In the genomic region with DNA sequence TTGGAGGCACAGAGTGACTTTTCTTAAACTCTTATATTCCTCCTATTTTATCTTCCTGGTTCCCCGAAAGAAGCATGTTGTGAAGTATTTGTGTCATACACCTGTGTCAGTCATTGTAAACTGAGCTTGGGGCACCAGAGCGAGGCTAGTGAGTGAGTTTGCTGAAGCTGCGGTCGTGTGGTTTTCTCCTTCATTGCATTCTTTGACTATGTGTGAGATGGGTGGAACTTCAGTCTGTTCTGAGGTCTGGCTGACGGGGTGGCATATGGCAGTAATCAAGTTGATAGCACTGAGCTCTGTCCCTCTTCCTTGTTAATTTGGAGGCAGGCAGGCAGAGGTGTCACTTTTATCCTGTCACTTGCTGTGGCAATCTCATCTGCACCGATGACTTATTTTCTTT, we compare ENCODE assay signal across 8 cellular contexts. TPM values are rescaled to one million over a fixed set of nuclear protein-coding genes. Genes with fewer than 3 reads are reported as not detected.
DNase-seq lines count a peak whose midpoint lies in the region; ATAC-seq and TF ChIP-seq lines count a peak whose summit lies in the region.

No MANE protein-coding gene starts in this region.

- no peak overlapping the region for H3K27ac Mint-ChIP-seq in activated T-helper 1 cell treated with anti-CD3 and anti-CD28 coated beads, Interleukin-12 subunit alpha, Interleukin-12 subunit beta, Interleukin-2, Interleukin-4 antibody, amounts not matched to agents 30 ng/mL and 10 ng/mL and 1 ng/mL, durations not matched to agents 14 hours and 24 hours and 36 hours

- TF ChIP-seq POLR2A in gastrocnemius medialis (IDR thresholded peaks at IDR 0.05), result no peak

- H3K9me3 ChIP-seq in right cardiac atrium (ENCODE audit: control insufficient read depth, low read length) (no peaks in the 10 kb centered on the region), gastrocnemius medialis (no peaks in the 10 kb centered on the region)

- no peaks in the 10 kb centered on the region for H3K36me3 ChIP-seq in gastrocnemius medialis

- no peaks in the 10 kb centered on the region for H3K27me3 Mint-ChIP-seq in activated T-helper 1 cell treated with anti-CD3 and anti-CD28 coated beads, Interleukin-12 subunit alpha, Interleukin-12 subunit beta, Interleukin-2, Interleukin-4 antibody, amounts not matched to agents 30 ng/mL and 10 ng/mL and 1 ng/mL, durations not matched to agents 14 hours and 24 hours and 36 hours (ENCODE audit: insufficient read depth)

- H3K27me3 ChIP-seq in right cardiac atrium (ENCODE audit: control insufficient read depth, insufficient read depth) (no peaks in the 10 kb centered on the region), gastrocnemius medialis (no peaks in the 10 kb centered on the region)

- no peak overlapping the region for H3K4me3 Mint-ChIP-seq in activated T-helper 1 cell treated with anti-CD3 and anti-CD28 coated beads, Interleukin-12 subunit alpha, Interleukin-12 subunit beta, Interleukin-2, Interleukin-4 antibody, amounts not matched to agents 30 ng/mL and 10 ng/mL and 1 ng/mL, durations not matched to agents 14 hours and 24 hours and 36 hours

- peaks cover 65% of the 10 kb centered on the region for H3K4me1 Mint-ChIP-seq in activated T-helper 1 cell treated with anti-CD3 and anti-CD28 coated beads, Interleukin-12 subunit alpha, Interleukin-12 subunit beta, Interleukin-2, Interleukin-4 antibody, amounts not matched to agents 30 ng/mL and 10 ng/mL and 1 ng/mL, durations not matched to agents 14 hours and 24 hours and 36 hours (ENCODE audit: low read depth)

- H3K27ac ChIP-seq in right cardiac atrium (ENCODE audit: low read length) (no peak overlapping the region), gastrocnemius medialis (no peak overlapping the region)

- intact Hi-C loops in right cardiac atrium (cut with DNase I), result no loop called here
- intact Hi-C loops in gastrocnemius medialis (cut with DNase I; ENCODE audit: low total_unique reads), result loop anchor here (10.0 kb wide), 2 partner anchors 106 to 274 kb away; partner anchors contain the start of genes GLB1L2 and IGSF9B
- intact Hi-C loops in activated T-helper 1 cell treated with anti-CD3 and anti-CD28 coated beads, Interleukin-12 subunit alpha, Interleukin-12 subunit beta, Interleukin-2, Interleukin-4 antibody, amounts not matched to agents 30 ng/mL and 10 ng/mL and 1 ng/mL, durations not matched to agents 14 hours and 24 hours and 36 hours (cut with micrococcal nuclease), result no loop called here

- H3K4me3 ChIP-seq in right cardiac atrium (ENCODE audit: low read length), result no peak overlapping the region
- no peak overlapping the region for H3K4me3 ChIP-seq in gastrocnemius medialis

- WGBS in right cardiac atrium, result 84% methylated on average over 6 of the region's 6 CpGs

- ATAC-seq in GM19324 (IDR thresholded peaks at IDR 0.05; ENCODE audit: low FRiP score, unreplicated experiment) (peak; percentile 38), HG03097 (IDR thresholded peaks at IDR 0.05; ENCODE audit: low FRiP score, unreplicated experiment) (peak; percentile 46), right cardiac atrium (no peak), gastrocnemius medialis (no peak)

- no peak for TF ChIP-seq CTCF in gastrocnemius medialis (IDR thresholded peaks at IDR 0.05 in 4 of 5, conservative IDR thresholded peaks at IDR 0.05 in 1 of 5)

- DNase-seq in Daoy (ENCODE audit: low read depth) (peak; percentile 80), astrocyte of the hippocampus (ENCODE audit: low read depth, low spot score) (peak; percentile 49), cortex of kidney (lab: John Stamatoyannopoulos, UW) (no peak), right cardiac atrium (no peak), gastrocnemius medialis (no peak)
- no peak for DNase-seq in activated T-helper 1 cell treated with anti-CD3 and anti-CD28 coated beads, Interleukin-12 subunit alpha, Interleukin-12 subunit beta, Interleukin-2, Interleukin-4 antibody, amounts not matched to agents 30 ng/mL and 10 ng/mL and 1 ng/mL, durations not matched to agents 14 hours and 24 hours and 36 hours (ENCODE audit: low spot score)

- H3K36me3 Mint-ChIP-seq in activated T-helper 1 cell treated with anti-CD3 and anti-CD28 coated beads, Interleukin-12 subunit alpha, Interleukin-12 subunit beta, Interleukin-2, Interleukin-4 antibody, amounts not matched to agents 30 ng/mL and 10 ng/mL and 1 ng/mL, durations not matched to agents 14 hours and 24 hours and 36 hours (ENCODE audit: low read depth), result peaks cover 13% of the 10 kb centered on the region

- H3K9me3 Mint-ChIP-seq in activated T-helper 1 cell treated with anti-CD3 and anti-CD28 coated beads, Interleukin-12 subunit alpha, Interleukin-12 subunit beta, Interleukin-2, Interleukin-4 antibody, amounts not matched to agents 30 ng/mL and 10 ng/mL and 1 ng/mL, durations not matched to agents 14 hours and 24 hours and 36 hours, result no peaks in the 10 kb centered on the region

- peaks cover 10% of the 10 kb centered on the region for H3K4me1 ChIP-seq in right cardiac atrium (ENCODE audit: control insufficient read depth, insufficient read depth, low read length)
- H3K4me1 ChIP-seq in gastrocnemius medialis, result peaks cover 27 to 47% of the 10 kb centered on the region in 2 donors

- in situ Hi-C loops in gastrocnemius medialis (cut with MboI; ENCODE audit: low sequenced_read_pairs in 4 of 4), result no loop called here

RNA-seq across cellular contexts. Expression of gene VPS26B, which starts 4.2 kb away (rescaled TPM):
- 13.2 and 19.2 TPM in 2 replicates for total RNA-seq in Daoy (2014; rRNA removed; shearing (Covaris generic))
- 10 to 100 TPM; 31.5 to 38.0 (median 35.2) TPM for total RNA-seq in right cardiac atrium
- 18.7 TPM for polyA plus RNA-seq in right cardiac atrium
- total RNA-seq in gastrocnemius medialis, result 10 to 100 TPM; 15.4 to 32.9 (median 22.2) TPM
- 43.0 and 43.2 TPM in 2 replicates for total RNA-seq in activated T-helper 1 cell treated with anti-CD3 and anti-CD28 coated beads, Interleukin-12 subunit alpha, Interleukin-12 subunit beta, Interleukin-2, Interleukin-4 antibody, amounts not matched to agents 30 ng/mL and 10 ng/mL and 1 ng/mL, durations not matched to agents 14 hours and 24 hours and 36 hours

RNA-seq across cellular contexts. Expression of gene NCAPD3, which starts 4.9 kb away (rescaled TPM):
- 29.1 and 34.2 TPM in 2 replicates for total RNA-seq in Daoy (2014; rRNA removed; shearing (Covaris generic))
- total RNA-seq in right cardiac atrium (10 to 100 TPM in 2 of 4 donors, 1 to 10 TPM in 2; 8.7 to 11.1 (median 10.0) TPM), gastrocnemius medialis (1 to 10 TPM; 3.6 to 6.7 (median 4.5) TPM)
- polyA plus RNA-seq in right cardiac atrium, result 5.4 TPM
- 103 and 107 TPM in 2 replicates for total RNA-seq in activated T-helper 1 cell treated with anti-CD3 and anti-CD28 coated beads, Interleukin-12 subunit alpha, Interleukin-12 subunit beta, Interleukin-2, Interleukin-4 antibody, amounts not matched to agents 30 ng/mL and 10 ng/mL and 1 ng/mL, durations not matched to agents 14 hours and 24 hours and 36 hours

RNA-seq across cellular contexts. Expression of gene THYN1, which starts 24.5 kb away (rescaled TPM):
- 64.6 and 80.8 TPM in 2 replicates for total RNA-seq in Daoy (2014; rRNA removed; shearing (Covaris generic))
- total RNA-seq in right cardiac atrium (10 to 100 TPM; 35.6 to 51.3 (median 44.2) TPM), gastrocnemius medialis (10 to 100 TPM; 12.7 to 27.8 (median 17.2) TPM)
- 57.0 TPM for polyA plus RNA-seq in right cardiac atrium
- total RNA-seq in activated T-helper 1 cell treated with anti-CD3 and anti-CD28 coated beads, Interleukin-12 subunit alpha, Interleukin-12 subunit beta, Interleukin-2, Interleukin-4 antibody, amounts not matched to agents 30 ng/mL and 10 ng/mL and 1 ng/mL, durations not matched to agents 14 hours and 24 hours and 36 hours, result 55.0 and 58.8 TPM in 2 replicates

RNA-seq across cellular contexts. Expression of gene ACAD8, which starts 24.7 kb away (rescaled TPM):
- 18.6 and 21.3 TPM in 2 replicates for total RNA-seq in Daoy (2014; rRNA removed; shearing (Covaris generic))
- total RNA-seq in right cardiac atrium, result 10 to 100 TPM; 18.7 to 34.6 (median 27.3) TPM
- 25.6 TPM for polyA plus RNA-seq in right cardiac atrium
- 10 to 100 TPM; 19.4 to 29.6 (median 24.7) TPM for total RNA-seq in gastrocnemius medialis
- total RNA-seq in activated T-helper 1 cell treated with anti-CD3 and anti-CD28 coated beads, Interleukin-12 subunit alpha, Interleukin-12 subunit beta, Interleukin-2, Interleukin-4 antibody, amounts not matched to agents 30 ng/mL and 10 ng/mL and 1 ng/mL, durations not matched to agents 14 hours and 24 hours and 36 hours, result 25.6 and 26.2 TPM in 2 replicates

RNA-seq across cellular contexts. Expression of gene GLB1L3, which starts 47.6 kb away (rescaled TPM):
- 0.23 and 0.63 TPM in 2 replicates for total RNA-seq in Daoy (2014; rRNA removed; shearing (Covaris generic))
- total RNA-seq in right cardiac atrium (not detected), gastrocnemius medialis (not detected)
- polyA plus RNA-seq in right cardiac atrium, result not detected
- total RNA-seq in activated T-helper 1 cell treated with anti-CD3 and anti-CD28 coated beads, Interleukin-12 subunit alpha, Interleukin-12 subunit beta, Interleukin-2, Interleukin-4 antibody, amounts not matched to agents 30 ng/mL and 10 ng/mL and 1 ng/mL, durations not matched to agents 14 hours and 24 hours and 36 hours, result 14.6 and 16.1 TPM in 2 replicates

Comparison
In these comparisons a context has a peak if more than half of its experiments do, and no peak if none do; other contexts are left out.
1. DNase-seq: peak in Daoy (single experiment) and astrocyte of the hippocampus (single experiment); none in cortex of kidney (single experiment), right cardiac atrium (0 of 3), gastrocnemius medialis (0 of 2) and activated T-helper 1 cell treated with anti-CD3 and anti-CD28 coated beads, Interleukin-12 subunit alpha, Interleukin-12 subunit beta, Interleukin-2, Interleukin-4 antibody, amounts not matched to agents 30 ng/mL and 10 ng/mL and 1 ng/mL, durations not matched to agents 14 hours and 24 hours and 36 hours (single experiment).
2. ATAC-seq: peak in GM19324 (single experiment) and HG03097 (single experiment); none in right cardiac atrium (0 of 2) and gastrocnemius medialis (0 of 2).